Comparison of ENCODE assay signal across 17 cellular contexts in the genomic region with DNA sequence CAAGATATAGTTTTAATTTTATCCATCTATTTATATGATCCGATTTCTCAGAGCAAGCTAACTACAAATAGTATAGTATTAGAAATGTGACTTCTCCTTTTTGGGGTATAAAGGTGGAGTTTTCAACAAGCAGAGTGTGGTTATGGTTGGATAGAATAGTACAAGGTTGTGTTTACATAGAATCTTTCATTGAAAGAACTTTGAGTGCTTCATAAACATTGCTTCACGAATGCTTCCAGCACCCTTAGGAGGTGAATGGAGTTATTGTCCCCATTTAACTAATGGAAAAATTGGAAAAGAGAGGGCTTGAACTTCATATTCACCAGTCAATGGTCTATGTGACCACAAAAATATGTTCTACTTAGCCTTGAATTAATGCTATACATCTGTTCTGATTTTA.
"Had no signal": no experiment of that assay in that cellular context is flagged by ENCODE, and none has a peak within 500 bp of the region (broad histone marks: within the 10 kb centered on the region; RNA-seq: fewer than 3 reads in every experiment).

No MANE protein-coding gene starts in this region.

- H3K27me3 Mint-ChIP-seq: stimulated activated naive B cell treated with anti-CD40 and anti-IgM and Interleukin-4, amounts not matched to agents 10 μg/mL and 1 μg/mL and 100 μg/mL, for 72 hours had no signal

- H3K9me3 Mint-ChIP-seq: naive thymus-derived CD4-positive, alpha-beta T cell; stimulated activated naive B cell treated with anti-CD40 and anti-IgM and Interleukin-4, amounts not matched to agents 10 μg/mL and 1 μg/mL and 100 μg/mL, for 72 hours; stimulated activated naive CD8-positive, alpha-beta T cell treated with anti-CD3 and anti-CD28 coated beads, Interleukin-15, amount 100 ng/mL, for 72 hours had no signal

- H3K4me1 Mint-ChIP-seq: naive thymus-derived CD4-positive, alpha-beta T cell; stimulated activated naive B cell treated with anti-CD40 and anti-IgM and Interleukin-4, amounts not matched to agents 10 μg/mL and 1 μg/mL and 100 μg/mL, for 72 hours; stimulated activated naive CD8-positive, alpha-beta T cell treated with anti-CD3 and anti-CD28 coated beads, Interleukin-15, amount 100 ng/mL, for 72 hours had no signal

- H3K27ac Mint-ChIP-seq: naive thymus-derived CD4-positive, alpha-beta T cell; nephron progenitor cell; stimulated activated naive B cell treated with anti-CD40 and anti-IgM and Interleukin-4, amounts not matched to agents 10 μg/mL and 1 μg/mL and 100 μg/mL, for 72 hours; stimulated activated naive CD8-positive, alpha-beta T cell treated with anti-CD3 and anti-CD28 coated beads, Interleukin-15, amount 100 ng/mL, for 72 hours had no signal

- H3K4me3 Mint-ChIP-seq: naive thymus-derived CD4-positive, alpha-beta T cell; nephron progenitor cell; stimulated activated naive B cell treated with anti-CD40 and anti-IgM and Interleukin-4, amounts not matched to agents 10 μg/mL and 1 μg/mL and 100 μg/mL, for 72 hours; stimulated activated naive CD8-positive, alpha-beta T cell treated with anti-CD3 and anti-CD28 coated beads, Interleukin-15, amount 100 ng/mL, for 72 hours had no signal

- ATAC-seq: left colon; naive thymus-derived CD4-positive, alpha-beta T cell; sciatic nerve; stimulated activated naive B cell treated with anti-CD40 and anti-IgM and Interleukin-4, amounts not matched to agents 10 μg/mL and 1 μg/mL and 100 μg/mL, for 72 hours; stimulated activated naive CD8-positive, alpha-beta T cell treated with anti-CD3 and anti-CD28 coated beads, Interleukin-15, amount 100 ng/mL, for 72 hours had no signal

- H3K36me3 Mint-ChIP-seq: naive thymus-derived CD4-positive, alpha-beta T cell; stimulated activated naive B cell treated with anti-CD40 and anti-IgM and Interleukin-4, amounts not matched to agents 10 μg/mL and 1 μg/mL and 100 μg/mL, for 72 hours had no signal

- DNase-seq: colonic mucosa; dorsolateral prefrontal cortex; effector CD8-positive, alpha-beta T cell; foreskin melanocyte; head of caudate nucleus; left colon; naive thymus-derived CD4-positive, alpha-beta T cell; nephron progenitor cell; psoas muscle; retina; stimulated activated CD4-positive, alpha-beta T cell treated with anti-CD3 and anti-CD28 coated beads, Interleukin-2, amount 100 ng/mL, for 24 hours; stimulated activated CD4-positive, alpha-beta T cell treated with anti-CD3 and anti-CD28 coated beads, Interleukin-4, amount 100 ng/mL, for 4 hours; stimulated activated naive B cell treated with anti-CD40 and anti-IgM and Interleukin-4, amounts not matched to agents 10 μg/mL and 1 μg/mL and 100 μg/mL, for 72 hours; stimulated activated naive CD8-positive, alpha-beta T cell treated with anti-CD3 and anti-CD28 coated beads, Interleukin-15, amount 100 ng/mL, for 72 hours; testis; upper lobe of right lung had no signal
